In the genomic region with DNA sequence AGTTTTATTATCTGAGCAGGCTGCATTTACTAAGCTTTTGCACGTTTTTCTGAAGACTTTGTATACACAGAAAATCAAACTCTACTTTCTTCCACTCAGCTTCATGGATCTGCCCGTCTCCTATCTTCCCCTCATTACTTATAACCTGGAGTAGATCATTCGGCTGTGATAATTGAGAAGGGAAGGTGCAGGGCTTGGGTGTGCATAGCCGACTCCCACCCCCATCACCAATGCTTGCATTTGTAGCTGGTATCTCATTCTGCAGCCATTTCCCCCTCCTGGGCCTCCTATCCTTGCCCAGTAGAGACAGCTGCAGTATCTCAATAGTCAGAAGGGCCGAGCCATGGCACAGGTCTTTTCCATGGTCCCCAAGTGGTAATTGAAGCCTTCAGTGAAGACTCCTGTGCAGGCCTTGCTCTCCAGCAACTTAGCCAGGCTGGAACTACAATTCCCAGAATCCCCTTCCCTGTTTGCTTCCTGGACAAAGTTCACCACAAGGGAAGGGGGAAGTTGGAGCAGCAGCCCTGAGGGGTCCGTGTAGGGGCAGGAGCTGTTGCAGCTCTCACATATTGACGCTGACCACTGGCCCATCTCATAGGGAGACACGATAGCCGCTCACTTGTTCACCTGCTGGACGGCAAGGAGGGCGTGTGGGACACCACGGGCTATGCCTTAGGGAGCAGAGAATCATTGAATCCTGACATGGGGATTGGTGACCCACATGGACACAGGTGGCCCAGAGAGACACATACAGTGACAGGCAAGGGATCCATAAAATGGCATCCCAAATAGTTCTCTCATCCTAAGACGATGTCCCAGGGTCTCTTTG, we compare ENCODE assay signal across 1 cellular context.
TF ChIP-seq lines count a peak whose summit lies in the region.

No MANE protein-coding gene starts in this region.

TF ChIP-seq in HCT116, 20 proteins besides CTCF, POLR2A, EP300 and RAD21:
- TF ChIP-seq REST (IDR thresholded peaks at IDR 0.05; ENCODE audit: low read depth), result no peak
- TF ChIP-seq CBX3 (IDR thresholded peaks at IDR 0.05; ENCODE audit: low read depth), result 0 out of 2 replicates have a peak, but pooled peaks have one; percentile 25
- peak; percentile 74 for TF ChIP-seq ELF1 (IDR thresholded peaks at IDR 0.05; ENCODE audit: borderline replicate concordance, low read depth)
